Comparison of ENCODE assay signal across 24 cellular contexts in genomic region chr1:4854379-4854778, GRCh38.
"Had no signal": no experiment of that assay in that cellular context is flagged by ENCODE, and none has a peak within 500 bp of the region (broad histone marks: within the 10 kb centered on the region; RNA-seq: fewer than 3 reads in every experiment).

No MANE protein-coding gene starts in this region.

- DNase-seq: dermis blood vessel endothelial cell; effector memory CD4-positive, alpha-beta T cell; foreskin keratinocyte; glutamatergic neuron; heart right ventricle; hippocampal formation; immature natural killer cell; left ventricle myocardium superior; lower lobe of right lung; naive thymus-derived CD8-positive, alpha-beta T cell; occipital lobe; ovary; sigmoid colon; stimulated activated CD4-positive, alpha-beta T cell treated with anti-CD3 and anti-CD28 coated beads, Interleukin-2, amount 100 ng/mL, for 24 hours; stimulated activated CD4-positive, alpha-beta T cell treated with anti-CD3 and anti-CD28 coated beads, Interleukin-4, amount 100 ng/mL, for 4 hours; stimulated activated naive CD8-positive, alpha-beta T cell treated with anti-CD3 and anti-CD28 coated beads, Interleukin-15, Interleukin-2, amounts not matched to agents 100 U/mL and 50 U/mL, for 24 hours; substantia nigra; testis; tibial artery had no signal

- H3K27ac ChIP-seq: coronary artery, esophagus muscularis mucosa, foreskin keratinocyte, gastroesophageal sphincter, heart right ventricle, lower lobe of right lung, ovary, sigmoid colon, testis, tibial artery had no signal

- H3K36me3 ChIP-seq: esophagus muscularis mucosa, gastroesophageal sphincter, heart right ventricle, lower lobe of right lung, ovary, sigmoid colon, tibial artery had no signal

- H3K27ac Mint-ChIP-seq: immature natural killer cell; naive thymus-derived CD8-positive, alpha-beta T cell; stimulated activated memory B cell treated with anti-CD40 and anti-IgM and Interleukin-4, amounts not matched to agents 10 μg/mL and 1 μg/mL and 100 μg/mL, for 72 hours; type B pancreatic cell had no signal

- H3K9me3 Mint-ChIP-seq: type B pancreatic cell had no signal

- H3K4me1 ChIP-seq: esophagus muscularis mucosa, foreskin keratinocyte, gastroesophageal sphincter, heart right ventricle, lower lobe of right lung, sigmoid colon, testis, tibial artery had no signal

- H3K4me3 ChIP-seq: coronary artery, esophagus muscularis mucosa, gastroesophageal sphincter, heart right ventricle, lower lobe of right lung, ovary, sigmoid colon, testis, tibial artery had no signal

- H3K36me3 Mint-ChIP-seq: immature natural killer cell; naive thymus-derived CD8-positive, alpha-beta T cell; stimulated activated memory B cell treated with anti-CD40 and anti-IgM and Interleukin-4, amounts not matched to agents 10 μg/mL and 1 μg/mL and 100 μg/mL, for 72 hours; type B pancreatic cell had no signal

- ATAC-seq: foreskin keratinocyte; gastroesophageal sphincter; heart right ventricle; left ventricle myocardium superior; lower lobe of right lung; naive thymus-derived CD8-positive, alpha-beta T cell; stimulated activated memory B cell treated with anti-CD40 and anti-IgM and Interleukin-4, amounts not matched to agents 10 μg/mL and 1 μg/mL and 100 μg/mL, for 72 hours; stimulated activated naive CD8-positive, alpha-beta T cell treated with anti-CD3 and anti-CD28 coated beads, Interleukin-15, Interleukin-2, amounts not matched to agents 100 U/mL and 50 U/mL, for 24 hours had no signal

- H3K9me3 ChIP-seq: ovary, testis had no signal

- H3K27me3 ChIP-seq: esophagus muscularis mucosa, foreskin keratinocyte, heart right ventricle, ovary, sigmoid colon, testis, tibial artery had no signal
